ENCODE assay signal across 18 cellular contexts in the genomic region with DNA sequence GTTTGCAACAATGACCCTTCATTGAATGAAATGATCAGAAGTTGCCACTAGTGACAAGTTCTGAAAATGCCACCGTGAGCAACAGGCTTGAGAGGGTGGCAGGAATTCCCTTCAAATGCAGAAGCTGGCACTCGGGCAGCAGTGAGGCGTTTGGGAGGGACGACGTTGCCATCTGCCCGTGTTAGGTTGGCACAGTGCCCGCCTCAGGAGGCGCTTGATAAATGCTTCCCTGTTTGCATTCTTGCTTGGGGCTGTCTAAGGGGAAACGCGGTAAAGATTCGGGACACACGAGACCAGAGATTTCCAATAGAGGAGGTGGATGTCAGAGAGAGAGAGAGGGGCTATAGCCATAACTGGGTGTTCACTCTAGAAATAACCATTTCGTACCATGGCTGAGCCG.
DNase-seq lines count a peak whose midpoint lies in the region; TF ChIP-seq lines count a peak whose summit lies in the region.
"Had no signal": no experiment of that assay in that cellular context is flagged by ENCODE, and none has a peak within 500 bp of the region (broad histone marks: within the 10 kb centered on the region; RNA-seq: fewer than 3 reads in every experiment).

No MANE protein-coding gene starts in this region.

- intact Hi-C loops in left ventricle myocardium inferior (cut with micrococcal nuclease): no loop called here

- no peak overlapping the region for H3K27ac Mint-ChIP-seq in endodermal cell

- H3K27ac ChIP-seq in endodermal cell (ENCODE audit: low read depth, low read length): no peak overlapping the region
- no peak overlapping the region for H3K27ac ChIP-seq in left ventricle myocardium inferior (replicated peaks)
- H3K27ac ChIP-seq: C4-2B had no signal

- TF ChIP-seq CTCF in endodermal cell (conservative IDR thresholded peaks at IDR 0.05) (no peak), left ventricle myocardium inferior (IDR thresholded peaks at IDR 0.05; ENCODE audit: borderline replicate concordance) (no peak)

- H3K4me3 Mint-ChIP-seq in endodermal cell: no peak overlapping the region

- H3K36me3 Mint-ChIP-seq in endodermal cell (ENCODE audit: low read depth): no peaks in the 10 kb centered on the region

- WGBS in endodermal cell (ENCODE audit: insufficient coverage in 1 of 2, insufficient read length in 1 of 2), 2 experiments: 86 to 87% methylated on average over 14 of the region's 14 CpGs

- no peak overlapping the region for H3K9ac ChIP-seq in endodermal cell (ENCODE audit: extremely low read depth, low read length, poor library complexity, severe bottlenecking)
- H3K9ac ChIP-seq: SK-N-SH had no signal

- H3K4me1 ChIP-seq in endodermal cell (ENCODE audit: control insufficient read depth, insufficient read depth, low read length): no peaks in the 10 kb centered on the region
- no peaks in the 10 kb centered on the region for H3K4me1 ChIP-seq in left ventricle myocardium inferior
- H3K4me1 ChIP-seq: HAP-1 had no signal

- peak; percentile 2 for DNase-seq in NCI-H2171 treated with DMSO at 0.1 percent for 48 hours (lab: John Stamatoyannopoulos, UW)
- DNase-seq in NCI-H2171 (lab: John Stamatoyannopoulos, UW): no peak
- peak; percentile 55 for DNase-seq in NCI-H1092 (lab: John Stamatoyannopoulos, UW)
- DNase-seq in NCI-H345 treated with DMSO at 0.1 percent for 48 hours (lab: John Stamatoyannopoulos, UW; ENCODE audit: unreplicated experiment): peak; percentile 60
- peak; percentile 33 for DNase-seq in endodermal cell
- DNase-seq in stimulated activated CD4-positive, alpha-beta T cell treated with anti-CD3 and anti-CD28 coated beads, Interleukin-1b, Interleukin-23, amount 100 ng/mL, for 48 hours: no peak
- no peak for DNase-seq in left ventricle myocardium inferior
- no peak for DNase-seq in activated CD8-positive, alpha-beta memory T cell treated with anti-CD3 and anti-CD28 coated beads, Interleukin-2, amount 50 U/mL, for 48 hours
- DNase-seq: Calu3, EL, Karpas-422, NCI-H1436 treated with DMSO at 0.1 percent for 48 hours, NCI-H526, PC-3, SK-N-SH, T-helper 1 cell had no signal

- H3K9me3 ChIP-seq in endodermal cell (ENCODE audit: control insufficient read depth, low read length): no peaks in the 10 kb centered on the region
- H3K9me3 ChIP-seq in left ventricle myocardium inferior (replicated peaks): no peaks in the 10 kb centered on the region
- H3K9me3 ChIP-seq: HAP-1, SK-N-SH had no signal

- H3K27me3 Mint-ChIP-seq in endodermal cell (ENCODE audit: insufficient read depth): peaks cover 2% of the 10 kb centered on the region

- H3K4me3 ChIP-seq in endodermal cell (ENCODE audit: low read length): no peak overlapping the region
- H3K4me3 ChIP-seq in left ventricle myocardium inferior: no peak overlapping the region
- H3K4me3 ChIP-seq: HAP-1 had no signal

- H3K36me3 ChIP-seq in endodermal cell (ENCODE audit: control insufficient read depth, insufficient read depth, low read length) (no peaks in the 10 kb centered on the region), left ventricle myocardium inferior (no peaks in the 10 kb centered on the region)
- H3K36me3 ChIP-seq: HAP-1 had no signal

- H3K9me3 Mint-ChIP-seq in endodermal cell: no peaks in the 10 kb centered on the region

- no peaks in the 10 kb centered on the region for H3K27me3 ChIP-seq in endodermal cell (ENCODE audit: control insufficient read depth, insufficient read depth, low read length, poor library complexity, severe bottlenecking)
- H3K27me3 ChIP-seq in left ventricle myocardium inferior (ENCODE audit: low read depth): peaks cover 70% of the 10 kb centered on the region

- no peaks in the 10 kb centered on the region for H3K4me1 Mint-ChIP-seq in endodermal cell

Comparison
In these comparisons a context has a peak if more than half of its experiments do, and no peak if none do; other contexts are left out.
1. DNase-seq: peak in NCI-H2171 treated with DMSO at 0.1 percent for 48 hours (single experiment), NCI-H1092 (single experiment), NCI-H345 treated with DMSO at 0.1 percent for 48 hours (single experiment) and endodermal cell (single experiment); none in NCI-H2171 (single experiment), stimulated activated CD4-positive, alpha-beta T cell treated with anti-CD3 and anti-CD28 coated beads, Interleukin-1b, Interleukin-23, amount 100 ng/mL, for 48 hours (single experiment), left ventricle myocardium inferior (single experiment) and activated CD8-positive, alpha-beta memory T cell treated with anti-CD3 and anti-CD28 coated beads, Interleukin-2, amount 50 U/mL, for 48 hours (single experiment).